Comparison of ENCODE assay signal across 25 cellular contexts in the genomic region with DNA sequence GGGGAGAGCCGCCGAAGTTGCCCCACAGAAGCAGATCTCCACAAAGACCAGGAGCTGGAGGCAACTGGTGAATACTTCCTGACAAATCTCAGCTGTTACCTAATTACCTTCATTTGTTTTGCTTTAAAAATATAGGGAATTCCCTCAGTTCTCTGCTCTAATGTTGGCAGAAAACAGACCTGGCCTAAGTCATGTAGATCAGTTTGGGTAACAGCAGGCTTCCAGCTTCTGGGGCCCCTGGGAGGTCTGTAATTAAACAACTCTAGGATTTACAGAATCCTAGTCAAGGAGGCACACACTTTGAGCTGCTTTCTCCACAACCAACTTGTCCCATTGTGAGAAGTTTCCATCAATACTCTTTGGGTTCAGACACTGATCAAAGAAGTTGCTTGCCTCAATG.
"Had no signal": no experiment of that assay in that cellular context is flagged by ENCODE, and none has a peak within 500 bp of the region (broad histone marks: within the 10 kb centered on the region; RNA-seq: fewer than 3 reads in every experiment).

No MANE protein-coding gene starts in this region.

- ATAC-seq: effector memory CD8-positive, alpha-beta T cell; esophagus mucosa; gastrocnemius medialis; heart right ventricle; left cardiac atrium; left lung; left ventricle myocardium superior; lower lobe of right lung; mucosa of descending colon; naive thymus-derived CD8-positive, alpha-beta T cell had no signal

- H3K9me3 ChIP-seq: esophagus squamous epithelium, gastrocnemius medialis, heart right ventricle, left lung, lower lobe of right lung, mucosa of descending colon had no signal

- FAIRE-seq: endometrium, islet of Langerhans, keratinocyte had no signal

- H3K4me1 ChIP-seq: gastrocnemius medialis, heart right ventricle, left lung, lower lobe of right lung had no signal

- H3K27me3 ChIP-seq: esophagus squamous epithelium, gastrocnemius medialis, left lung had no signal

- H3K4me3 ChIP-seq: esophagus squamous epithelium, gastrocnemius medialis, heart right ventricle, left lung, lower lobe of right lung, mucosa of descending colon had no signal

- H3K27ac ChIP-seq: epithelial cell of prostate, esophagus squamous epithelium, gastrocnemius medialis, heart right ventricle, left lung, lower lobe of right lung had no signal

- H3K36me3 ChIP-seq: esophagus squamous epithelium, gastrocnemius medialis, heart right ventricle, left lung, lower lobe of right lung had no signal

- DNase-seq: cortex of kidney; effector CD8-positive, alpha-beta T cell; effector memory CD8-positive, alpha-beta T cell; endodermal cell; erythroblast; esophagus squamous epithelium; foreskin fibroblast; foreskin melanocyte; gastrocnemius medialis; glutamatergic neuron; head of caudate nucleus; heart right ventricle; hippocampal formation; left cardiac atrium; left lung; left ventricle myocardium superior; lower lobe of right lung; mucosa of descending colon; naive B cell; naive thymus-derived CD8-positive, alpha-beta T cell had no signal
